In the genomic region with DNA sequence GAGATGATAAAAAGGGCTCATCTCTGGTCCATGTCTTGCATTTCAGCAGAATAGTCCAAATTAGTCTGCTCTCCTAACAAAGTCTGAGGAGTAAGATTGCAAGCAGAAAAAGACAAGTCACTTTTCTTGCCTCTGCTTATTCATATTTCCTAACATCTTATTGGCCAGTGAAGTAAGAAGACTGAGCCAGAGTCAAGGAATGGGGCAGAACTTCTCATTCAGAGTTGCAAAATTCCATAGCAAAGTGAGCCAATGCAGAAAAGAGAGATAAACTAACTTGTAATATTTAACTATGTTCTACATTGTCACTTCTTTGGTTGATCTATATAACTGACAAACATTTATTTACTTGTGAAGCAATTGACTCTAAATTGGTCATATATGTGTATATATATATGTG, we compare ENCODE assay signal across 23 cellular contexts.
DNase-seq lines count a peak whose midpoint lies in the region; ATAC-seq, FAIRE-seq and TF ChIP-seq lines count a peak whose summit lies in the region.
"Had no signal": no experiment of that assay in that cellular context is flagged by ENCODE, and none has a peak within 500 bp of the region (broad histone marks: within the 10 kb centered on the region; RNA-seq: fewer than 3 reads in every experiment).

No MANE protein-coding gene starts in this region.

- H3K4me3 ChIP-seq in AG09309 (ENCODE audit: control insufficient read depth, low read depth, low read length) (no peak overlapping the region), fibroblast of the aortic adventitia (ENCODE audit: low read depth, low read length) (no peak overlapping the region)
- H3K4me3 ChIP-seq: GM12878 had no signal

- H3K27ac Mint-ChIP-seq in CD14-positive monocyte = no peak overlapping the region
- H3K27ac Mint-ChIP-seq: CD4-positive, alpha-beta T cell had no signal

- peak; percentile 21 for FAIRE-seq in colon (lab: Jason Lieb, UNC)
- FAIRE-seq: GM12878 had no signal

- intact Hi-C loops in CD14-positive monocyte (cut with micrococcal nuclease) = no loop called here

- TF ChIP-seq CTCF in AG09309 (IDR thresholded peaks at IDR 0.05; ENCODE audit: control insufficient read depth, insufficient read depth, low read depth, low read length, missing control alignments) (no peak), fibroblast of the aortic adventitia (IDR thresholded peaks at IDR 0.05; ENCODE audit: insufficient read depth, low read length) (no peak), CD14-positive monocyte (IDR thresholded peaks at IDR 0.05) (no peak)

- H3K36me3 Mint-ChIP-seq in CD14-positive monocyte = no peaks in the 10 kb centered on the region

- DNase-seq in AG09309 (ENCODE audit: low read depth) (peak; percentile 47), NCI-H226 (peak; percentile 37), fibroblast of the aortic adventitia (ENCODE audit: low read depth) (peak; percentile 47), CD14-positive monocyte (ENCODE audit: low spot score) (no peak), AML-193 (lab: John Stamatoyannopoulos, UW) (no peak)
- no peak for DNase-seq in activated T-cell treated with anti-CD3 and anti-CD28 coated beads, Interleukin-2, amount 50 U/mL, for 48 hours
- DNase-seq: 8988T; CD4-positive, alpha-beta T cell; COR-L47; DMS 273 treated with DMSO at 0.1 percent for 48 hours; DMS79 treated with DMSO at 0.1 percent for 48 hours; H7; KBM-7; NCI-H1092; NCI-H1436 treated with DMSO at 0.1 percent for 48 hours; NCI-H1930; NCI-H510A treated with DMSO at 0.1 percent for 48 hours; NCI-H774; NK-92 treated with Interleukin-12 subunit alpha and Interleukin-12 subunit beta, amount 100 ng/mL, for 24 hours had no signal

- ATAC-seq in GM19324 (IDR thresholded peaks at IDR 0.05; ENCODE audit: low FRiP score, unreplicated experiment) = no peak
- ATAC-seq: GM12878, SK-N-SH treated with all-trans-retinoic acid at 6 μM for 48 hours had no signal

- H3K4me1 Mint-ChIP-seq in CD14-positive monocyte = no peaks in the 10 kb centered on the region

- H3K4me3 Mint-ChIP-seq in CD14-positive monocyte = no peak overlapping the region
- H3K4me3 Mint-ChIP-seq: CD4-positive, alpha-beta T cell had no signal

- peaks cover 0 to 8% (median 0%) of the 10 kb centered on the region in 7 donors for H3K9me3 Mint-ChIP-seq in CD14-positive monocyte

- H3K27me3 Mint-ChIP-seq in CD14-positive monocyte (ENCODE audit: low read depth in 3 of 3) = no peaks in the 10 kb centered on the region
- H3K27me3 Mint-ChIP-seq: CD4-positive, alpha-beta T cell had no signal

Comparison
In these comparisons a context has a peak if more than half of its experiments do, and no peak if none do; other contexts are left out.
1. DNase-seq: peak in AG09309 (single experiment), NCI-H226 (single experiment) and fibroblast of the aortic adventitia (single experiment); none in activated T-cell treated with anti-CD3 and anti-CD28 coated beads, Interleukin-2, amount 50 U/mL, for 48 hours (0 of 2), CD14-positive monocyte (single experiment) and AML-193 (0 of 2).